ENCODE assay signal across 8 cellular contexts in the genomic region with DNA sequence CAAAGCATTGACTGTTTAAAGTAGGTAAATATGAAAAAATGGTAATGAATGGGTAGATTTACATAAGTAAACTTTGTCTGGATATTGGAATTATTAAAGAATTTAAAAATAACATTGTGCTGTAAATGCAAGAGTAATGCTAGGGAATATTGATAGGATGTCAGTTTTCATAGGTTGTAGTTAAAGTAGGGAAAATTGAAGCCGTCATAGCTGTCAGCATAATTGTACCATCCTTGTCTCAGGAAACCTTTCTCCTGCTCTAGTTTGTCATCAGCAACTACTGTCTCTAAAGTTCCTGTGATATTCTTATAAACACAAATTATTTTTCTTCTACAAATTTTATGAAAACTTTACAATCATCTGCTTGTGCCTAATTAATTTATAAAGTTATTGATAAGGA.
"Had no signal": no experiment of that assay in that cellular context is flagged by ENCODE, and none has a peak within 500 bp of the region (broad histone marks: within the 10 kb centered on the region; RNA-seq: fewer than 3 reads in every experiment).

No MANE protein-coding gene starts in this region.

- ATAC-seq: GM12878 had no signal

- FAIRE-seq: G401.6, GM12878, GM12891, GM12892, GM18507, GM19239 had no signal

- H3K4me3 ChIP-seq: GM12878 had no signal

- DNase-seq: GDM1, GF-D8 had no signal
